ENCODE assay signal across 1 cellular context in the genomic region with DNA sequence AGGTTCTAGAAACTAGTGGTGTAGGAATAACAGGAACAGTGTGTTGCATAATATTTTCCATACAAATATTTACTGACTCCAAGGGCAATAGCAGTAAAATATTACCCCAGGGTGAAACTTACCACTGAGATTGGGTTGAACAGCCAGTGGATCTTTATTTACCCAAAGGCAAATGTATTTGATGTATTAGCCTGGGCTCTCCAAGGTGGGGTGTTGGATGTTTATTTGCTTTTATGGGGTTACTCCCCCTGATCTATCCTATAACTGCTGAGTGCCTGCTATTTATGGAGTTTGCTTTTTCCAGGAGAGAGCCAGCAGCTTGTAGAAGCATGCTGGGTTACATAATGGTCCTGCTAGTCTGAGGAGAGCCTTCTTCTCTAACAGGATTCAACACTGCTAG.
TF ChIP-seq lines count a peak whose summit lies in the region.

No MANE protein-coding gene starts in this region.

TF ChIP-seq in HEK293, 187 proteins besides CTCF, POLR2A, EP300 and RAD21 (continued from another document):
- TF ChIP-seq, protein P1, sequence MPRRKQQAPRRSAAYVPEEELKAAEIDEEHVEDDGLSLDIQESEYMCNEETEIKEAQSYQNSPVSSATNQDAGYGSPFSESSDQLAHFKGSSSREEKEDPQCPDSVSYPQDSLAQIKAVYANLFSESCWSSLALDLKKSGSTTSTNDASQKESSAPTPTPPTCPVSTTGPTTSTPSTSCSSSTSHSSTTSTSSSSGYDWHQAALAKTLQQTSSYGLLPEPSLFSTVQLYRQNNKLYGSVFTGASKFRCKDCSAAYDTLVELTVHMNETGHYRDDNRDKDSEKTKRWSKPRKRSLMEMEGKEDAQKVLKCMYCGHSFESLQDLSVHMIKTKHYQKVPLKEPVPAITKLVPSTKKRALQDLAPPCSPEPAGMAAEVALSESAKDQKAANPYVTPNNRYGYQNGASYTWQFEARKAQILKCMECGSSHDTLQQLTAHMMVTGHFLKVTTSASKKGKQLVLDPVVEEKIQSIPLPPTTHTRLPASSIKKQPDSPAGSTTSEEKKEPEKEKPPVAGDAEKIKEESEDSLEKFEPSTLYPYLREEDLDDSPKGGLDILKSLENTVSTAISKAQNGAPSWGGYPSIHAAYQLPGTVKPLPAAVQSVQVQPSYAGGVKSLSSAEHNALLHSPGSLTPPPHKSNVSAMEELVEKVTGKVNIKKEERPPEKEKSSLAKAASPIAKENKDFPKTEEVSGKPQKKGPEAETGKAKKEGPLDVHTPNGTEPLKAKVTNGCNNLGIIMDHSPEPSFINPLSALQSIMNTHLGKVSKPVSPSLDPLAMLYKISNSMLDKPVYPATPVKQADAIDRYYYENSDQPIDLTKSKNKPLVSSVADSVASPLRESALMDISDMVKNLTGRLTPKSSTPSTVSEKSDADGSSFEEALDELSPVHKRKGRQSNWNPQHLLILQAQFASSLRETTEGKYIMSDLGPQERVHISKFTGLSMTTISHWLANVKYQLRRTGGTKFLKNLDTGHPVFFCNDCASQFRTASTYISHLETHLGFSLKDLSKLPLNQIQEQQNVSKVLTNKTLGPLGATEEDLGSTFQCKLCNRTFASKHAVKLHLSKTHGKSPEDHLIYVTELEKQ (tag by site-specific recombination; IDR thresholded peaks at IDR 0.05; ENCODE audit: borderline replicate concordance): no peak
